Comparison of ENCODE assay signal across 8 cellular contexts in the genomic region with DNA sequence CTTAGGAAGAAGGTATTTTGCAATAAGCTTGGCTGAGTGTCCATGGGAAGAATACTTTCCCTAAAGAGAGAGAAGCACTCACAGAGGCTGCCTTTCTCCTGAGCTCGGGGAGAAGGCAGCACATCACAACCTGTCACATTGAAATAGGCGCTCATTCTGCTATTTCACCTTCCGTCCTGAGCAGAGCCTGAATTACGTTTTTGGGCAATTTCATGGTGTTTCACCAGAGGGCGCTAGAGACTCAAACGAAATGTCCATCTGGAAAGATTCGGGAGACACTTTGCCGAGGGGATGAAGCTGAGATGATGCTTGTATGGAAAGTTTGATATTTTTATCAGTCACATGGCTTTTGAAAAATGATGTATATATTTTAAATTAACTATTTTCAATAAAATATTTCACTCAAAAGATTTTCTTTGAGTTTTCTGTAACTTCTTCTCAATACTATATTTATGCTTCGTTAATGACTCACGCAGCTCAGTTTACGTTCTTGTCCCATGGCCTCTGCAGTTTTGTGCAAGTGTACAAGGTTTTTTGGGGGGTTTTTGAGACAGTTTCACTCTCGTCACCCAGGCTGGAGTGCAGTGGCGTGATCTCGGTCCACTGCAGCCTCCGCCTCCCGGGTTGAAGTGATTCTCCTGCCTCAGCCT. TPM values are rescaled to one million over a fixed set of nuclear protein-coding genes. Genes with fewer than 3 reads are reported as not detected.
A peak's percentile ranks its signal among the peaks of the same experiment; 100 is the strongest.
DNase-seq lines count a peak whose midpoint lies in the region; ATAC-seq and TF ChIP-seq lines count a peak whose summit lies in the region.

No MANE protein-coding gene starts in this region.

- TF ChIP-seq CTCF in esophagus muscularis mucosa (IDR thresholded peaks at IDR 0.05): peak; percentile 75 to 82 (median 82)

- TF ChIP-seq POLR2A in esophagus muscularis mucosa (IDR thresholded peaks at IDR 0.05; ENCODE audit: low read depth): no peak

- H3K4me3 ChIP-seq in esophagus muscularis mucosa (no peak overlapping the region), MG63 (no peak overlapping the region)
- no peak overlapping the region for H3K4me3 ChIP-seq in naive thymus-derived CD4-positive, alpha-beta T cell (ENCODE audit: low read length)

- no peak overlapping the region for H3K27ac ChIP-seq in esophagus muscularis mucosa (replicated peaks in 1 of 4)
- no peak overlapping the region for H3K27ac ChIP-seq in naive thymus-derived CD4-positive, alpha-beta T cell (ENCODE audit: low read depth, low read length)

- no peak for TF ChIP-seq EP300 in esophagus muscularis mucosa (IDR thresholded peaks at IDR 0.05)

- H3K27me3 Mint-ChIP-seq in activated CD4-positive, alpha-beta memory T cell treated with anti-CD3 and anti-CD28 coated beads for 36 hours: no peaks in the 10 kb centered on the region
- peaks cover 0 to 4% (median 0%) of the 10 kb centered on the region in 5 donors for H3K27me3 Mint-ChIP-seq in naive thymus-derived CD4-positive, alpha-beta T cell

- H3K27me3 ChIP-seq in esophagus muscularis mucosa (peaks cover 0 to 15% (median 0%) of the 10 kb centered on the region in 4 donors), MG63 (no peaks in the 10 kb centered on the region)
- no peaks in the 10 kb centered on the region for H3K27me3 ChIP-seq in naive thymus-derived CD4-positive, alpha-beta T cell (ENCODE audit: control insufficient read depth in 2 of 2, insufficient read depth in 2 of 2, low read length in 2 of 2)

- H3K9me3 Mint-ChIP-seq in activated CD4-positive, alpha-beta memory T cell treated with anti-CD3 and anti-CD28 coated beads for 36 hours: no peaks in the 10 kb centered on the region
- no peaks in the 10 kb centered on the region for H3K9me3 Mint-ChIP-seq in naive thymus-derived CD4-positive, alpha-beta T cell

- DNase-seq in A172 (ENCODE audit: low spot score) (peak; percentile 23), ELF-1 (ENCODE audit: low read depth, low spot score) (peak; percentile 83), NCI-H128 (lab: John Stamatoyannopoulos, UW; ENCODE audit: unreplicated experiment) (peak; percentile 58), esophagus muscularis mucosa (ENCODE audit: extremely low spot score) (no peak), MG63 (no peak)
- DNase-seq in activated CD4-positive, alpha-beta memory T cell treated with anti-CD3 and anti-CD28 coated beads for 36 hours: peak; percentile 51
- peak in 7 of 9 donors; percentile 24 to 46 (median 38) for DNase-seq in naive thymus-derived CD4-positive, alpha-beta T cell

- peak; percentile 45 for ATAC-seq in naive thymus-derived CD4-positive, alpha-beta T cell
- ATAC-seq in HG02938 (IDR thresholded peaks at IDR 0.05; ENCODE audit: unreplicated experiment): no peak

- no peak overlapping the region for H3K27ac Mint-ChIP-seq in activated CD4-positive, alpha-beta memory T cell treated with anti-CD3 and anti-CD28 coated beads for 36 hours
- H3K27ac Mint-ChIP-seq in naive thymus-derived CD4-positive, alpha-beta T cell: no peak overlapping the region

- no peaks in the 10 kb centered on the region for H3K4me1 Mint-ChIP-seq in activated CD4-positive, alpha-beta memory T cell treated with anti-CD3 and anti-CD28 coated beads for 36 hours (ENCODE audit: low read depth)
- H3K4me1 Mint-ChIP-seq in naive thymus-derived CD4-positive, alpha-beta T cell: no peaks in the 10 kb centered on the region

- POLR2A ChIA-PET in activated CD4-positive, alpha-beta memory T cell treated with anti-CD3 and anti-CD28 coated beads for 36 hours (lab: Charles Lee): no interaction called here
- POLR2A ChIA-PET in naive thymus-derived CD4-positive, alpha-beta T cell (lab: Charles Lee): interaction anchor here (0.6 kb wide), 1 partner anchor 88 kb away, joined by 4 read pairs; no protein-coding TSS in a partner anchor

- no peak overlapping the region for H3K4me3 Mint-ChIP-seq in activated CD4-positive, alpha-beta memory T cell treated with anti-CD3 and anti-CD28 coated beads for 36 hours
- no peak overlapping the region for H3K4me3 Mint-ChIP-seq in naive thymus-derived CD4-positive, alpha-beta T cell

- H3K36me3 ChIP-seq in esophagus muscularis mucosa (peaks cover 0 to 35% (median 8%) of the 10 kb centered on the region in 4 donors), MG63 (peaks cover 9% of the 10 kb centered on the region)
- peaks cover 0 to 9% (median 8%) of the 10 kb centered on the region in 3 experiments for H3K36me3 ChIP-seq in naive thymus-derived CD4-positive, alpha-beta T cell (ENCODE audit: control insufficient read depth in 2 of 3, insufficient read depth in 3 of 3, low read length in 3 of 3)

- H3K9me3 ChIP-seq in esophagus muscularis mucosa (no peaks in the 10 kb centered on the region), MG63 (no peaks in the 10 kb centered on the region)
- H3K9me3 ChIP-seq in naive thymus-derived CD4-positive, alpha-beta T cell (ENCODE audit: control insufficient read depth in 2 of 3, low read length in 3 of 3): no peaks in the 10 kb centered on the region

- H3K36me3 Mint-ChIP-seq in activated CD4-positive, alpha-beta memory T cell treated with anti-CD3 and anti-CD28 coated beads for 36 hours: peaks cover 5% of the 10 kb centered on the region
- H3K36me3 Mint-ChIP-seq in naive thymus-derived CD4-positive, alpha-beta T cell: peaks cover 3 to 29% (median 11%) of the 10 kb centered on the region in 5 donors

- no peaks in the 10 kb centered on the region for H3K4me1 ChIP-seq in esophagus muscularis mucosa
- no peaks in the 10 kb centered on the region for H3K4me1 ChIP-seq in naive thymus-derived CD4-positive, alpha-beta T cell (ENCODE audit: control insufficient read depth in 2 of 2, insufficient read depth in 2 of 2, low read length in 2 of 2)

- intact Hi-C loops in activated CD4-positive, alpha-beta memory T cell treated with anti-CD3 and anti-CD28 coated beads for 36 hours (cut with micrococcal nuclease): no loop called here
- intact Hi-C loops in esophagus muscularis mucosa (cut with DNase I): no loop called here
- intact Hi-C loops in naive thymus-derived CD4-positive, alpha-beta T cell (cut with micrococcal nuclease): loop anchor here (1.0 to 2.0 kb wide), 2 partner anchors 104 to 105 kb away; no protein-coding TSS in a partner anchor

- CTCF ChIA-PET in activated CD4-positive, alpha-beta memory T cell treated with anti-CD3 and anti-CD28 coated beads for 36 hours (lab: Charles Lee): interaction anchor here (0.6 to 5.0 kb wide), 23 partner anchors 10 to 507 kb away, joined by 3 to 42 read pairs (median 4); a partner anchor contains a TSS
- CTCF ChIA-PET in naive thymus-derived CD4-positive, alpha-beta T cell (lab: Charles Lee): interaction anchor here (0.6 to 3.6 kb wide), 9 partner anchors 8 to 741 kb away, joined by 3 to 39 read pairs (median 4); no protein-coding TSS in a partner anchor

- 57% methylated on average over 16 of the region's 16 CpGs for WGBS in esophagus muscularis mucosa

RNA-seq across cellular contexts. Expression of a gene that starts 17.4 kb away (rescaled TPM):
- 1.9 and 2.5 TPM in 2 replicates for total RNA-seq in A172 (2014; rRNA removed; shearing (Covaris generic))
- total RNA-seq in activated CD4-positive, alpha-beta memory T cell treated with anti-CD3 and anti-CD28 coated beads for 36 hours: 1 to 10 TPM; 1.2 to 1.9 TPM
- total RNA-seq in esophagus muscularis mucosa: under 1 TPM; under 0.01 to 0.80 (median 0.36) TPM
- total RNA-seq in naive thymus-derived CD4-positive, alpha-beta T cell: 10 to 100 TPM in 1 of 5 experiments, 1 to 10 TPM in 3, under 1 TPM in 1; 0.49 to 12.2 (median 1.3) TPM
- polyA plus RNA-seq in naive thymus-derived CD4-positive, alpha-beta T cell: 1 to 10 TPM in 1 of 2 donors, under 1 TPM in 1; 0.21 to 1.6 TPM
- 0.30 and 0.54 TPM in 2 replicates for total RNA-seq in MG63 (2014; rRNA removed; shearing (Covaris generic); ENCODE audit: low replicate concordance)

RNA-seq across cellular contexts. Expression of a gene that starts 40.9 kb away (rescaled TPM):
- 12.4 and 14.5 TPM in 2 replicates for total RNA-seq in A172 (2014; rRNA removed; shearing (Covaris generic))
- total RNA-seq in activated CD4-positive, alpha-beta memory T cell treated with anti-CD3 and anti-CD28 coated beads for 36 hours: 10 to 100 TPM; 14.4 to 14.7 TPM
- total RNA-seq in esophagus muscularis mucosa: 1 to 10 TPM; 3.8 to 7.1 (median 5.0) TPM
- 10 to 100 TPM in 4 of 5 experiments, 1 to 10 TPM in 1; 9.7 to 15.6 (median 12.7) TPM for total RNA-seq in naive thymus-derived CD4-positive, alpha-beta T cell
- polyA plus RNA-seq in naive thymus-derived CD4-positive, alpha-beta T cell: 1 to 10 TPM; 4.6 to 7.0 TPM
- 19.6 and 29.0 TPM in 2 replicates for total RNA-seq in MG63 (2014; rRNA removed; shearing (Covaris generic); ENCODE audit: low replicate concordance)

RNA-seq across cellular contexts. Expression of a gene that starts 53.2 kb away (rescaled TPM):
- 17.8 and 43.0 TPM in 2 replicates for total RNA-seq in A172 (2014; rRNA removed; shearing (Covaris generic))
- total RNA-seq in activated CD4-positive, alpha-beta memory T cell treated with anti-CD3 and anti-CD28 coated beads for 36 hours: 10 to 100 TPM; 59.7 to 63.5 TPM
- total RNA-seq in esophagus muscularis mucosa: 10 to 100 TPM; 33.6 to 46.1 (median 39.1) TPM
- 100 to 1,000 TPM; 110 to 138 (median 124) TPM for total RNA-seq in naive thymus-derived CD4-positive, alpha-beta T cell
- 10 to 100 TPM; 55.7 to 74.1 TPM for polyA plus RNA-seq in naive thymus-derived CD4-positive, alpha-beta T cell
- total RNA-seq in MG63 (2014; rRNA removed; shearing (Covaris generic); ENCODE audit: low replicate concordance): 28.1 and 31.4 TPM in 2 replicates

Comparison
In these comparisons a context has a peak if more than half of its experiments do, and no peak if none do; other contexts are left out.
1. DNase-seq: peak in A172 (single experiment), ELF-1 (single experiment), NCI-H128 (single experiment), activated CD4-positive, alpha-beta memory T cell treated with anti-CD3 and anti-CD28 coated beads for 36 hours (single experiment) and naive thymus-derived CD4-positive, alpha-beta T cell (7 of 9); none in esophagus muscularis mucosa (single experiment) and MG63 (single experiment).
2. intact Hi-C loops: an anchor here in naive thymus-derived CD4-positive, alpha-beta T cell (1.0 to 2.0 kb wide); none called in activated CD4-positive, alpha-beta memory T cell treated with anti-CD3 and anti-CD28 coated beads for 36 hours and esophagus muscularis mucosa.